ENCODE assay signal across 32 cellular contexts in genomic region chr5:57871496-57871895, GRCh38.
"Had no signal": no experiment of that assay in that cellular context is flagged by ENCODE, and none has a peak within 500 bp of the region (broad histone marks: within the 10 kb centered on the region; RNA-seq: fewer than 3 reads in every experiment).

No MANE protein-coding gene starts in this region.

- H3K27ac Mint-ChIP-seq: activated CD8-positive, alpha-beta T cell treated with anti-CD3 and anti-CD28 coated beads for 36 hours; activated naive CD4-positive, alpha-beta T cell treated with anti-CD3 and anti-CD28 coated beads for 36 hours; activated naive CD4-positive, alpha-beta T cell treated with anti-CD3 and anti-CD28 coated beads, Interleukin-2, amount 50 U/mL, for 72 hours; activated T-cell treated with anti-CD3 and anti-CD28 coated beads, Interleukin-2, amount 50 U/mL, for 24 hours; activated T-helper 2 cell treated with anti-CD3 and anti-CD28 coated beads, Interferon-gamma antibody, Interleukin-2, Interleukin-4, amounts not matched to agents 10 μg/mL and 5 μg/mL and 100 μg/mL, durations not matched to agents 14 hours and 24 hours and 36 hours had no signal

- H3K27me3 Mint-ChIP-seq: activated CD8-positive, alpha-beta T cell treated with anti-CD3 and anti-CD28 coated beads for 36 hours had no signal

- DNase-seq: activated CD4-positive, alpha-beta T cell treated with anti-CD3 and anti-CD28 coated beads for 1 hour; activated CD4-positive, alpha-beta T cell treated with anti-CD3 and anti-CD28 coated beads for 48 hours; activated CD4-positive, CD25-positive, alpha-beta regulatory T cell; activated CD8-positive, alpha-beta T cell treated with anti-CD3 and anti-CD28 coated beads for 36 hours; activated gamma-delta T cell treated with Interleukin-2 at 50 U/mL for 16 hours; activated naive CD4-positive, alpha-beta T cell treated with anti-CD3 and anti-CD28 coated beads for 36 hours; activated T-cell treated with anti-CD3 and anti-CD28 coated beads, Interleukin-2, amount 50 U/mL, for 24 hours; adrenal gland; body of pancreas; central memory CD4-positive, alpha-beta T cell; Karpas-422; KBM-7; MG63; NCI-H1048; NCI-H1105 treated with DMSO at 0.1 percent for 48 hours; NCI-H1436; NCI-H1694; NCI-H2029; NCI-H345; NCI-H510A; NCI-H526; NCI-H748 treated with DMSO at 0.1 percent for 48 hours; NK-92 treated with Interleukin-12 subunit alpha and Interleukin-12 subunit beta, amount 100 ng/mL, for 24 hours; PC-9; SHP77; SJCRH30; T1000; WERI-Rb-1 had no signal

- H3K27me3 ChIP-seq: adrenal gland, body of pancreas, MG63, SJCRH30 had no signal

- H3K9me3 Mint-ChIP-seq: activated CD8-positive, alpha-beta T cell treated with anti-CD3 and anti-CD28 coated beads for 36 hours had no signal

- H3K9me3 ChIP-seq: adrenal gland, body of pancreas, MG63 had no signal

- H3K36me3 ChIP-seq: adrenal gland, MG63, SJCRH30, WERI-Rb-1 had no signal

- H3K4me1 ChIP-seq: adrenal gland, body of pancreas, SJCRH30 had no signal

- FAIRE-seq: RCC 7860 had no signal

- ATAC-seq: activated CD8-positive, alpha-beta T cell treated with anti-CD3 and anti-CD28 coated beads for 36 hours; activated naive CD4-positive, alpha-beta T cell treated with anti-CD3 and anti-CD28 coated beads, Interleukin-2, amount 50 U/mL, for 72 hours; body of pancreas had no signal

- H3K4me3 ChIP-seq: adrenal gland, body of pancreas, MG63, PC-9, SJCRH30, SK-N-MC had no signal

- H3K4me3 Mint-ChIP-seq: activated CD8-positive, alpha-beta T cell treated with anti-CD3 and anti-CD28 coated beads for 36 hours; activated naive CD4-positive, alpha-beta T cell treated with anti-CD3 and anti-CD28 coated beads for 36 hours; activated T-cell treated with anti-CD3 and anti-CD28 coated beads, Interleukin-2, amount 50 U/mL, for 24 hours had no signal
